ENCODE assay signal across 10 cellular contexts in genomic region chr17:61410100-61410551, GRCh38. TPM values are rescaled to one million over a fixed set of nuclear protein-coding genes. Genes with fewer than 3 reads are reported as not detected.
DNase-seq lines count a peak whose midpoint lies in the region; ATAC-seq and TF ChIP-seq lines count a peak whose summit lies in the region.
"Had no signal": no experiment of that assay in that cellular context is flagged by ENCODE, and none has a peak within 500 bp of the region (broad histone marks: within the 10 kb centered on the region; RNA-seq: fewer than 3 reads in every experiment).

No MANE protein-coding gene starts in this region.

- no peak overlapping the region for H3K23ac ChIP-seq in mesenchymal stem cell (ENCODE audit: low read length in 2 of 2)

- intact Hi-C loops in Right ventricle myocardium superior (cut with DNase I) = loop anchor here (10.0 kb wide), 1 partner anchor 655 kb away; the partner anchor contains the start of gene MED13
- intact Hi-C loops in Right ventricle myocardium inferior (cut with DNase I) = loop anchor here (5.0 to 10.0 kb wide), 3 partner anchors 65 to 688 kb away; no protein-coding TSS in a partner anchor
- intact Hi-C loops in mammary epithelial cell (cut with micrococcal nuclease) = no loop called here

- H3K79me1 ChIP-seq in mesenchymal stem cell (replicated peaks; ENCODE audit: low read length, poor library complexity, severe bottlenecking) = peaks cover 2% of the 10 kb centered on the region

- H4K20me1 ChIP-seq in mammary epithelial cell (ENCODE audit: insufficient read depth, low read length) = no peaks in the 10 kb centered on the region

- H2AFZ ChIP-seq in mammary epithelial cell (ENCODE audit: low read depth, low read length) (peak overlapping the region; percentile 98), mesenchymal stem cell (ENCODE audit: low read depth, low read length) (no peak overlapping the region)

- H3K4ac ChIP-seq in mesenchymal stem cell (ENCODE audit: low read depth in 1 of 2, low read length in 2 of 2) = no peak overlapping the region

- no peak for TF ChIP-seq CTCF in mammary epithelial cell (conservative IDR thresholded peaks at IDR 0.05 in 1 of 2, IDR thresholded peaks at IDR 0.05 in 1 of 2; ENCODE audit: extremely low read depth in 1 of 2, insufficient read depth in 1 of 2, low read depth in 1 of 2, low read length in 2 of 2)

- H2BK120ac ChIP-seq in mesenchymal stem cell (ENCODE audit: low read depth, low read length) = peak overlapping the region; percentile 21

- H3K79me2 ChIP-seq in mammary epithelial cell (ENCODE audit: insufficient read depth, low read length) = no peaks in the 10 kb centered on the region

- H3K4me2 ChIP-seq in mammary epithelial cell (ENCODE audit: insufficient read depth, low read depth, low read length) (peak overlapping the region; percentile 100), mesenchymal stem cell (ENCODE audit: low read length, poor library complexity, severe bottlenecking) (no peak overlapping the region)

- no peak overlapping the region for H3K14ac ChIP-seq in mesenchymal stem cell (ENCODE audit: low read length in 2 of 2)

- no peak overlapping the region for H3K9ac ChIP-seq in mammary epithelial cell (ENCODE audit: insufficient read depth, low read length)
- peak overlapping the region; percentile 81 for H3K9ac ChIP-seq in mesenchymal stem cell (ENCODE audit: low read length)

- H4K8ac ChIP-seq in mesenchymal stem cell (ENCODE audit: low read length) = no peak overlapping the region

- CTCF ChIA-PET in mammary epithelial cell (lab: Charles Lee; ENCODE audit: low non-redundant PET) = interaction anchor here (0.6 to 1.1 kb wide), 3 partner anchors 53 to 689 kb away, joined by 3 to 10 read pairs (median 5); no protein-coding TSS in a partner anchor

- no peak for ATAC-seq in Right ventricle myocardium superior (ENCODE audit: poor library complexity)
- no peak for ATAC-seq in Right ventricle myocardium inferior
- no peak for ATAC-seq in GM21528 (IDR thresholded peaks at IDR 0.05; ENCODE audit: low FRiP score, unreplicated experiment)
- no peak for ATAC-seq in GM19328 (IDR thresholded peaks at IDR 0.05; ENCODE audit: unreplicated experiment)

- H2BK5ac ChIP-seq in mesenchymal stem cell (ENCODE audit: low read depth, low read length, poor library complexity, severe bottlenecking) = no peak overlapping the region

- dilution Hi-C loops in mammary epithelial cell (cut with HindIII; ENCODE audit: low sequenced_read_pairs) = no loop called here

- H4K91ac ChIP-seq in mesenchymal stem cell (ENCODE audit: low read length) = no peak overlapping the region

- no TSS peak for BruUV-seq in mammary epithelial cell (replicated peaks; lab: Mats Ljungman, UMichigan)

- H3K36me3 ChIP-seq in mammary epithelial cell (ENCODE audit: insufficient read depth, low read length) (no peaks in the 10 kb centered on the region), mesenchymal stem cell (ENCODE audit: control insufficient read depth in 1 of 2, insufficient read depth in 2 of 2, low read depth in 1 of 2, low read length in 2 of 2) (peaks cover 0 to 34% of the 10 kb centered on the region in 2 experiments), urinary bladder (ENCODE audit: insufficient read depth) (no peaks in the 10 kb centered on the region)

- H2BK12ac ChIP-seq in mesenchymal stem cell (ENCODE audit: low read length in 2 of 2) = peak overlapping the region in 1 of 2 experiments; percentile 34

- no peak overlapping the region for H2BK15ac ChIP-seq in mesenchymal stem cell (ENCODE audit: low read depth, poor library complexity, severe bottlenecking)

- DNase-seq in Right ventricle myocardium superior (peak; percentile 35), Right ventricle myocardium inferior (ENCODE audit: missing footprints) (no peak), mammary epithelial cell (no peak), mesenchymal stem cell (no peak), NCI-H187 treated with DMSO at 0.1 percent for 48 hours (lab: John Stamatoyannopoulos, UW) (no peak)
- DNase-seq: DMS79 had no signal

- H3K27ac ChIP-seq in mammary epithelial cell (ENCODE audit: insufficient read depth, low read depth, low read length) (no peak overlapping the region), mesenchymal stem cell (ENCODE audit: low read length, poor library complexity, severe bottlenecking) (no peak overlapping the region), urinary bladder (ENCODE audit: low read depth) (peak overlapping the region; percentile 93)

- 26% methylated on average over 4 of the region's 12 CpGs for WGBS in mammary epithelial cell (ENCODE audit: low coverage, missing lambda C conversion rate)
- WGBS in mesenchymal stem cell = 56% methylated on average over 8 of the region's 12 CpGs
- WGBS in urinary bladder = 13% methylated on average over 12 of the region's 12 CpGs

- H3K18ac ChIP-seq in mesenchymal stem cell (ENCODE audit: low read depth in 1 of 2, low read length in 2 of 2) = peak overlapping the region in 1 of 2 experiments; percentile 13

- in situ Hi-C loops in mammary epithelial cell (cut with MboI; ENCODE audit: low sequenced_read_pairs in 2 of 2) = loop anchor here in 1 of 2 donors (10.0 to 25.0 kb wide), 3 partner anchors 145 to 698 kb away; no protein-coding TSS in a partner anchor

- H3K27me3 ChIP-seq in mammary epithelial cell (ENCODE audit: insufficient read depth, low read length) (no peaks in the 10 kb centered on the region), mesenchymal stem cell (ENCODE audit: control insufficient read depth in 1 of 2, insufficient read depth in 1 of 2, low read length in 2 of 2) (peaks cover 0 to 41% of the 10 kb centered on the region in 2 experiments)

- no peak overlapping the region for H2AK5ac ChIP-seq in mesenchymal stem cell (ENCODE audit: low read length, severe bottlenecking)

- H3K4me3 ChIP-seq in mammary epithelial cell (replicated peaks in 1 of 3; ENCODE audit: insufficient read depth in 1 of 3, low read depth in 2 of 3, low read length in 3 of 3) (no peak overlapping the region), mesenchymal stem cell (ENCODE audit: insufficient read depth in 1 of 2, low read depth in 1 of 2, low read length in 2 of 2) (peak overlapping the region in 1 of 2 experiments; percentile 59), urinary bladder (ENCODE audit: low read depth, low read length) (peak overlapping the region; percentile 53)

- H3K4me1 ChIP-seq in mammary epithelial cell (ENCODE audit: insufficient read depth, low read length) = peaks cover 11% of the 10 kb centered on the region
- H3K4me1 ChIP-seq in mesenchymal stem cell (ENCODE audit: control insufficient read depth, insufficient read depth, low read depth, low read length) = peaks cover 26% of the 10 kb centered on the region
- H3K4me1 ChIP-seq in urinary bladder (ENCODE audit: insufficient read depth) = no peaks in the 10 kb centered on the region

- H3K9me3 ChIP-seq in mammary epithelial cell (replicated peaks; ENCODE audit: insufficient read depth, low read length) = no peaks in the 10 kb centered on the region
- no peaks in the 10 kb centered on the region for H3K9me3 ChIP-seq in mesenchymal stem cell (ENCODE audit: control insufficient read depth, low read length)

RNA-seq across cellular contexts. Expression of gene TBX2, which starts 10.5 kb away (rescaled TPM):
- total RNA-seq in Right ventricle myocardium superior = 13.1 TPM
- 12.1 TPM for total RNA-seq in Right ventricle myocardium inferior
- 1 to 10 TPM; 1.5 to 4.8 TPM for total RNA-seq in mammary epithelial cell
- polyA plus RNA-seq in mammary epithelial cell = not detected
- polyA minus RNA-seq in mammary epithelial cell = not detected
- 118 TPM for polyA plus RNA-seq in mesenchymal stem cell (2013, experiment 1 of 2)
- 123 TPM for polyA plus RNA-seq in mesenchymal stem cell (2013, experiment 2 of 2)
- total RNA-seq in urinary bladder = 26.4 TPM
- polyA plus RNA-seq in urinary bladder = 56.3 TPM

RNA-seq across cellular contexts. Expression of gene TBX4, which starts 42.1 kb away (rescaled TPM):
- total RNA-seq in Right ventricle myocardium superior (not detected), Right ventricle myocardium inferior (not detected), mammary epithelial cell (under 1 TPM in 1 of 2 donors, not detected in 1; 0.33 TPM), urinary bladder (9.8 TPM)
- polyA plus RNA-seq in mammary epithelial cell (0.03 TPM), urinary bladder (13.0 TPM)
- not detected for polyA minus RNA-seq in mammary epithelial cell
- polyA plus RNA-seq in mesenchymal stem cell (2013, experiment 1 of 2) = not detected
- not detected for polyA plus RNA-seq in mesenchymal stem cell (2013, experiment 2 of 2)
- polyA plus RNA-seq: aorta had no signal
